In the genomic region with DNA sequence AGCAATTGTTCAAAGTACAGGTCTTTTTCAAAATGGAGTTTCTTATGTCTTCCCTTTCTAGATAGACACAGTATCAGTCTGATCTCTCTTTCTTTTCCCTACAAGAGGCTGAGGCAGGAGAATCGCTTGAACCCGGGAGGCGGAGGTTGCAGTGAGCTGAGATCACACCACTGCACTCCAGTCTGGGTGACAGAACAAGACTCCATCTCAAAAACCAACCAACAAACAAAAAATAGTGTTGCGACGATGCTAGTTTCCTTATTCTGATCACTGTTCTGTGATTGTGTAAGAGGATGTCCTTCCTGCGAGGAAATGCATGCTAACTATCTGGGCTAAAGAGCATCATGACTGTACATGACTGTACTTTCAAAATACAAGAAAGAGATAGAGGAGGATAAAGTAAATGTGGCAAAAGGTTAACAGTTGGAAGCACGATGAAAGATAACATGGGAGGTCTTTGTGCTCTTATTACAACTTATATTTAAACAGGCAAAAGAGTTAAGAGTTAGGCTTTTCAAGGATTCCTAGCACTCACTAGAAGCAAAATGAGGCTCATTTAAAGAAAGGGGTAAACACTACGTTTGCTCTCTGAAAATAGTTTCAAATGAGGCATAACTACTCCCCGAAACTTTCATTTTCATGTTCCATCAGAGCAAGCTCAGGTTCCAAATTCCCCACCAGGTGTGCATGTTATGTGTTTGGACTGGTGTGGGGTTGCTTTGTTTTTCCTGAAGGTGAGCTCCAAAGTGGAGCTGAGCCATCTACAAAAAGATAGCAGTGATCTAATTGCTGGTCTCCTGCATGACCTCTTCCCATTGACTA, we compare ENCODE assay signal across 1 cellular context.
TF ChIP-seq lines count a peak whose summit lies in the region.

No MANE protein-coding gene starts in this region.

TF ChIP-seq in HepG2, 621 proteins besides CTCF, POLR2A, EP300 and RAD21 (continued from another document and continues in another):
- TF ChIP-seq SAP130 (CRISPR knock-in tag; IDR thresholded peaks at IDR 0.05; ENCODE audit: low read depth): peak; percentile 74
- TF ChIP-seq TCF12 (IDR thresholded peaks at IDR 0.05): no peak
- no peak for TF ChIP-seq TCF12 (CRISPR knock-in tag; IDR thresholded peaks at IDR 0.05)
- no peak for TF ChIP-seq KLF13 (CRISPR knock-in tag; IDR thresholded peaks at IDR 0.05)
- no peak for TF ChIP-seq ZNF446 (CRISPR knock-in tag; IDR thresholded peaks at IDR 0.05)
- TF ChIP-seq, protein P1, sequence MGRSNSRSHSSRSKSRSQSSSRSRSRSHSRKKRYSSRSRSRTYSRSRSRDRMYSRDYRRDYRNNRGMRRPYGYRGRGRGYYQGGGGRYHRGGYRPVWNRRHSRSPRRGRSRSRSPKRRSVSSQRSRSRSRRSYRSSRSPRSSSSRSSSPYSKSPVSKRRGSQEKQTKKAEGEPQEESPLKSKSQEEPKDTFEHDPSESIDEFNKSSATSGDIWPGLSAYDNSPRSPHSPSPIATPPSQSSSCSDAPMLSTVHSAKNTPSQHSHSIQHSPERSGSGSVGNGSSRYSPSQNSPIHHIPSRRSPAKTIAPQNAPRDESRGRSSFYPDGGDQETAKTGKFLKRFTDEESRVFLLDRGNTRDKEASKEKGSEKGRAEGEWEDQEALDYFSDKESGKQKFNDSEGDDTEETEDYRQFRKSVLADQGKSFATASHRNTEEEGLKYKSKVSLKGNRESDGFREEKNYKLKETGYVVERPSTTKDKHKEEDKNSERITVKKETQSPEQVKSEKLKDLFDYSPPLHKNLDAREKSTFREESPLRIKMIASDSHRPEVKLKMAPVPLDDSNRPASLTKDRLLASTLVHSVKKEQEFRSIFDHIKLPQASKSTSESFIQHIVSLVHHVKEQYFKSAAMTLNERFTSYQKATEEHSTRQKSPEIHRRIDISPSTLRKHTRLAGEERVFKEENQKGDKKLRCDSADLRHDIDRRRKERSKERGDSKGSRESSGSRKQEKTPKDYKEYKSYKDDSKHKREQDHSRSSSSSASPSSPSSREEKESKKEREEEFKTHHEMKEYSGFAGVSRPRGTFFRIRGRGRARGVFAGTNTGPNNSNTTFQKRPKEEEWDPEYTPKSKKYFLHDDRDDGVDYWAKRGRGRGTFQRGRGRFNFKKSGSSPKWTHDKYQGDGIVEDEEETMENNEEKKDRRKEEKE (IDR thresholded peaks at IDR 0.05): no peak
- TF ChIP-seq HIVEP1 (CRISPR knock-in tag; IDR thresholded peaks at IDR 0.05): no peak
- TF ChIP-seq ETV6 (CRISPR knock-in tag; conservative IDR thresholded peaks at IDR 0.05): no peak
- TF ChIP-seq, protein P2, sequence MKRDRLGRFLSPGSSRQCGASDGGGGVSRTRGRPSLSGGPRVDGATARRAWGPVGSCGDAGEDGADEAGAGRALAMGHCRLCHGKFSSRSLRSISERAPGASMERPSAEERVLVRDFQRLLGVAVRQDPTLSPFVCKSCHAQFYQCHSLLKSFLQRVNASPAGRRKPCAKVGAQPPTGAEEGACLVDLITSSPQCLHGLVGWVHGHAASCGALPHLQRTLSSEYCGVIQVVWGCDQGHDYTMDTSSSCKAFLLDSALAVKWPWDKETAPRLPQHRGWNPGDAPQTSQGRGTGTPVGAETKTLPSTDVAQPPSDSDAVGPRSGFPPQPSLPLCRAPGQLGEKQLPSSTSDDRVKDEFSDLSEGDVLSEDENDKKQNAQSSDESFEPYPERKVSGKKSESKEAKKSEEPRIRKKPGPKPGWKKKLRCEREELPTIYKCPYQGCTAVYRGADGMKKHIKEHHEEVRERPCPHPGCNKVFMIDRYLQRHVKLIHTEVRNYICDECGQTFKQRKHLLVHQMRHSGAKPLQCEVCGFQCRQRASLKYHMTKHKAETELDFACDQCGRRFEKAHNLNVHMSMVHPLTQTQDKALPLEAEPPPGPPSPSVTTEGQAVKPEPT (CRISPR knock-in tag; IDR thresholded peaks at IDR 0.05; ENCODE audit: low read depth): no peak
- no peak for TF ChIP-seq ZFP36 (IDR thresholded peaks at IDR 0.05; ENCODE audit: borderline replicate concordance, low read depth, low read length, partially characterized antibody)
- TF ChIP-seq IRF2 (CRISPR knock-in tag; IDR thresholded peaks at IDR 0.05): peak; percentile 49; the same call in 1 of the 2 replicates
- no peak for TF ChIP-seq PITX1 (CRISPR knock-in tag; IDR thresholded peaks at IDR 0.05)
- TF ChIP-seq, protein P3, sequence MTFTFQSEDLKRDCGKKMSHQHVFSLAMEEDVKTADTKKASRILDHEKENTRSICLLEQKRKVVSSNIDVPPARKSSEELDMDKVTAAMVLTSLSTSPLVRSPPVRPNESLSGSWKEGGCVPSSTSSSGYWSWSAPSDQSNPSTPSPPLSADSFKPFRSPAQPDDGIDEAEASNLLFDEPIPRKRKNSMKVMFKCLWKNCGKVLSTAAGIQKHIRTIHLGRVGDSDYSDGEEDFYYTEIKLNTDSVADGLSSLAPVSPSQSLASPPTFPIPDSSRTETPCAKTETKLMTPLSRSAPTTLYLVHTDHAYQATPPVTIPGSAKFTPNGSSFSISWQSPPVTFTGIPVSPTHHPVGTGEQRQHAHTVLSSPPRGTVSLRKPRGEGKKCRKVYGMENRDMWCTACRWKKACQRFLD (CRISPR knock-in tag; IDR thresholded peaks at IDR 0.05; ENCODE audit: borderline replicate concordance): no peak
- TF ChIP-seq TAF15 (IDR thresholded peaks at IDR 0.05; ENCODE audit: low read depth, low read length, poor library complexity, severe bottlenecking): no peak
- TF ChIP-seq, protein P4, sequence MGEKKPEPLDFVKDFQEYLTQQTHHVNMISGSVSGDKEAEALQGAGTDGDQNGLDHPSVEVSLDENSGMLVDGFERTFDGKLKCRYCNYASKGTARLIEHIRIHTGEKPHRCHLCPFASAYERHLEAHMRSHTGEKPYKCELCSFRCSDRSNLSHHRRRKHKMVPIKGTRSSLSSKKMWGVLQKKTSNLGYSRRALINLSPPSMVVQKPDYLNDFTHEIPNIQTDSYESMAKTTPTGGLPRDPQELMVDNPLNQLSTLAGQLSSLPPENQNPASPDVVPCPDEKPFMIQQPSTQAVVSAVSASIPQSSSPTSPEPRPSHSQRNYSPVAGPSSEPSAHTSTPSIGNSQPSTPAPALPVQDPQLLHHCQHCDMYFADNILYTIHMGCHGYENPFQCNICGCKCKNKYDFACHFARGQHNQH (CRISPR knock-in tag; IDR thresholded peaks at IDR 0.05): peak; percentile 60; the same call in 1 of the 2 replicates
- TF ChIP-seq TBL1XR1 (IDR thresholded peaks at IDR 0.05; ENCODE audit: borderline replicate concordance, low read length, partially characterized antibody): no peak
- no peak for TF ChIP-seq MAZ (IDR thresholded peaks at IDR 0.05; ENCODE audit: borderline replicate concordance, low read depth, low read length)
- TF ChIP-seq MAZ (CRISPR knock-in tag; IDR thresholded peaks at IDR 0.05; ENCODE audit: low read depth): no peak
- no peak for TF ChIP-seq NFYB (CRISPR knock-in tag; IDR thresholded peaks at IDR 0.05)
- TF ChIP-seq, protein P5, sequence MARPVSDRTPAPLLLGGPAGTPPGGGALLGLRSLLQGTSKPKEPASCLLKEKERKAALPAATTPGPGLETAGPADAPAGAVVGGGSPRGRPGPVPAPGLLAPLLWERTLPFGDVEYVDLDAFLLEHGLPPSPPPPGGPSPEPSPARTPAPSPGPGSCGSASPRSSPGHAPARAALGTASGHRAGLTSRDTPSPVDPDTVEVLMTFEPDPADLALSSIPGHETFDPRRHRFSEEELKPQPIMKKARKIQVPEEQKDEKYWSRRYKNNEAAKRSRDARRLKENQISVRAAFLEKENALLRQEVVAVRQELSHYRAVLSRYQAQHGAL (CRISPR knock-in tag; IDR thresholded peaks at IDR 0.05; ENCODE audit: not compliant biosample characterization): peak; percentile 47
- peak; percentile 77 for TF ChIP-seq RARA (CRISPR knock-in tag; IDR thresholded peaks at IDR 0.05)
- no peak for TF ChIP-seq ZZZ3 (CRISPR knock-in tag; IDR thresholded peaks at IDR 0.05; ENCODE audit: borderline replicate concordance)
- peak; percentile 65; the same call in 1 of the 2 replicates for TF ChIP-seq ZNF816 (CRISPR knock-in tag; IDR thresholded peaks at IDR 0.05; ENCODE audit: borderline replicate concordance)
- no peak for TF ChIP-seq NPAS2 (CRISPR knock-in tag; IDR thresholded peaks at IDR 0.05; ENCODE audit: borderline replicate concordance)
- TF ChIP-seq, protein P6, sequence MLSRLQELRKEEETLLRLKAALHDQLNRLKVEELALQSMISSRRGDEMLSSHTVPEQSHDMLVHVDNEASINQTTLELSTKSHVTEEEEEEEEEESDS (CRISPR knock-in tag; IDR thresholded peaks at IDR 0.05; ENCODE audit: borderline replicate concordance): no peak
- TF ChIP-seq, protein P7, sequence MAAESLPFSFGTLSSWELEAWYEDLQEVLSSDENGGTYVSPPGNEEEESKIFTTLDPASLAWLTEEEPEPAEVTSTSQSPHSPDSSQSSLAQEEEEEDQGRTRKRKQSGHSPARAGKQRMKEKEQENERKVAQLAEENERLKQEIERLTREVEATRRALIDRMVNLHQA (CRISPR knock-in tag; IDR thresholded peaks at IDR 0.05): no peak
- TF ChIP-seq NR3C1 (CRISPR knock-in tag; IDR thresholded peaks at IDR 0.05): no peak
- peak; percentile 43; the same call in 1 of the 2 replicates for TF ChIP-seq KDM6A (CRISPR knock-in tag; IDR thresholded peaks at IDR 0.05; ENCODE audit: low read depth)
- TF ChIP-seq ZNF292 (CRISPR knock-in tag; IDR thresholded peaks at IDR 0.05; ENCODE audit: borderline replicate concordance, low read depth): peak; percentile 31; the same call in 1 of the 2 replicates
- no peak for TF ChIP-seq POLR2AphosphoS5 (IDR thresholded peaks at IDR 0.05; ENCODE audit: low read depth, low read length)
- TF ChIP-seq ZNF530 (CRISPR knock-in tag; IDR thresholded peaks at IDR 0.05; ENCODE audit: low read depth): no peak
- TF ChIP-seq PAF1 (CRISPR knock-in tag; IDR thresholded peaks at IDR 0.05): no peak
- TF ChIP-seq PAX8 (CRISPR knock-in tag; IDR thresholded peaks at IDR 0.05; ENCODE audit: borderline replicate concordance): no peak
- TF ChIP-seq, protein P8, sequence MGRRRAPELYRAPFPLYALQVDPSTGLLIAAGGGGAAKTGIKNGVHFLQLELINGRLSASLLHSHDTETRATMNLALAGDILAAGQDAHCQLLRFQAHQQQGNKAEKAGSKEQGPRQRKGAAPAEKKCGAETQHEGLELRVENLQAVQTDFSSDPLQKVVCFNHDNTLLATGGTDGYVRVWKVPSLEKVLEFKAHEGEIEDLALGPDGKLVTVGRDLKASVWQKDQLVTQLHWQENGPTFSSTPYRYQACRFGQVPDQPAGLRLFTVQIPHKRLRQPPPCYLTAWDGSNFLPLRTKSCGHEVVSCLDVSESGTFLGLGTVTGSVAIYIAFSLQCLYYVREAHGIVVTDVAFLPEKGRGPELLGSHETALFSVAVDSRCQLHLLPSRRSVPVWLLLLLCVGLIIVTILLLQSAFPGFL (CRISPR knock-in tag; IDR thresholded peaks at IDR 0.05): no peak
- no peak; the same call in 1 of the 2 replicates for TF ChIP-seq CREM (IDR thresholded peaks at IDR 0.05)
- no peak for TF ChIP-seq CREM (CRISPR knock-in tag; IDR thresholded peaks at IDR 0.05)
- TF ChIP-seq, protein P9, sequence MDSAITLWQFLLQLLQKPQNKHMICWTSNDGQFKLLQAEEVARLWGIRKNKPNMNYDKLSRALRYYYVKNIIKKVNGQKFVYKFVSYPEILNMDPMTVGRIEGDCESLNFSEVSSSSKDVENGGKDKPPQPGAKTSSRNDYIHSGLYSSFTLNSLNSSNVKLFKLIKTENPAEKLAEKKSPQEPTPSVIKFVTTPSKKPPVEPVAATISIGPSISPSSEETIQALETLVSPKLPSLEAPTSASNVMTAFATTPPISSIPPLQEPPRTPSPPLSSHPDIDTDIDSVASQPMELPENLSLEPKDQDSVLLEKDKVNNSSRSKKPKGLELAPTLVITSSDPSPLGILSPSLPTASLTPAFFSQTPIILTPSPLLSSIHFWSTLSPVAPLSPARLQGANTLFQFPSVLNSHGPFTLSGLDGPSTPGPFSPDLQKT (CRISPR knock-in tag; IDR thresholded peaks at IDR 0.05; ENCODE audit: borderline replicate concordance): no peak
- no peak for TF ChIP-seq ZBTB7A (CRISPR knock-in tag; IDR thresholded peaks at IDR 0.05)
- no peak for TF ChIP-seq ZNF33A (CRISPR knock-in tag; IDR thresholded peaks at IDR 0.05; ENCODE audit: borderline replicate concordance)
- no peak for TF ChIP-seq ZC3H4 (CRISPR knock-in tag; IDR thresholded peaks at IDR 0.05; ENCODE audit: borderline replicate concordance)
- TF ChIP-seq ZFAT (CRISPR knock-in tag; conservative IDR thresholded peaks at IDR 0.05): no peak
- 0 out of 2 replicates have a peak, but pooled peaks have one; percentile 24 for TF ChIP-seq ZMAT3 (CRISPR knock-in tag; conservative IDR thresholded peaks at IDR 0.05)
- no peak for TF ChIP-seq ZNF720 (CRISPR knock-in tag; IDR thresholded peaks at IDR 0.05)
- TF ChIP-seq ZBTB7B (CRISPR knock-in tag; IDR thresholded peaks at IDR 0.05): no peak
- no peak for TF ChIP-seq ZFP41 (CRISPR knock-in tag; IDR thresholded peaks at IDR 0.05; ENCODE audit: borderline replicate concordance)
- TF ChIP-seq MXD4 (CRISPR knock-in tag; IDR thresholded peaks at IDR 0.05): no peak
- TF ChIP-seq, protein P10, sequence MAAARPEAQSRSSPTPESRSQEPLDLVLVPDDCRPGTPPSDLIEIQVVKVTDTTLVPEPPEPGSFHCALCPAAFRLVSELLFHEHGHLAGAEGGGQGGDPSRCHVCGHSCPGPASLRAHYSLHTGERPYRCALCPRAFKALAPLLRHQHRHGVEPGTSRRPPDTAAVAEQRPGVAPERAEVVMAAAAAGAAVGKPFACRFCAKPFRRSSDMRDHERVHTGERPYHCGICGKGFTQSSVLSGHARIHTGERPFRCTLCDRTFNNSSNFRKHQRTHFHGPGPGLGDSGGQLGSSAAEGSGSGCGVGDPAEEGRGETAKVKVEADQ (CRISPR knock-in tag; IDR thresholded peaks at IDR 0.05; ENCODE audit: borderline replicate concordance): no peak
- TF ChIP-seq DPF2 (CRISPR knock-in tag; IDR thresholded peaks at IDR 0.05; ENCODE audit: borderline replicate concordance, low read depth): peak; percentile 36; the same call in 1 of the 2 replicates
- TF ChIP-seq, protein P11, sequence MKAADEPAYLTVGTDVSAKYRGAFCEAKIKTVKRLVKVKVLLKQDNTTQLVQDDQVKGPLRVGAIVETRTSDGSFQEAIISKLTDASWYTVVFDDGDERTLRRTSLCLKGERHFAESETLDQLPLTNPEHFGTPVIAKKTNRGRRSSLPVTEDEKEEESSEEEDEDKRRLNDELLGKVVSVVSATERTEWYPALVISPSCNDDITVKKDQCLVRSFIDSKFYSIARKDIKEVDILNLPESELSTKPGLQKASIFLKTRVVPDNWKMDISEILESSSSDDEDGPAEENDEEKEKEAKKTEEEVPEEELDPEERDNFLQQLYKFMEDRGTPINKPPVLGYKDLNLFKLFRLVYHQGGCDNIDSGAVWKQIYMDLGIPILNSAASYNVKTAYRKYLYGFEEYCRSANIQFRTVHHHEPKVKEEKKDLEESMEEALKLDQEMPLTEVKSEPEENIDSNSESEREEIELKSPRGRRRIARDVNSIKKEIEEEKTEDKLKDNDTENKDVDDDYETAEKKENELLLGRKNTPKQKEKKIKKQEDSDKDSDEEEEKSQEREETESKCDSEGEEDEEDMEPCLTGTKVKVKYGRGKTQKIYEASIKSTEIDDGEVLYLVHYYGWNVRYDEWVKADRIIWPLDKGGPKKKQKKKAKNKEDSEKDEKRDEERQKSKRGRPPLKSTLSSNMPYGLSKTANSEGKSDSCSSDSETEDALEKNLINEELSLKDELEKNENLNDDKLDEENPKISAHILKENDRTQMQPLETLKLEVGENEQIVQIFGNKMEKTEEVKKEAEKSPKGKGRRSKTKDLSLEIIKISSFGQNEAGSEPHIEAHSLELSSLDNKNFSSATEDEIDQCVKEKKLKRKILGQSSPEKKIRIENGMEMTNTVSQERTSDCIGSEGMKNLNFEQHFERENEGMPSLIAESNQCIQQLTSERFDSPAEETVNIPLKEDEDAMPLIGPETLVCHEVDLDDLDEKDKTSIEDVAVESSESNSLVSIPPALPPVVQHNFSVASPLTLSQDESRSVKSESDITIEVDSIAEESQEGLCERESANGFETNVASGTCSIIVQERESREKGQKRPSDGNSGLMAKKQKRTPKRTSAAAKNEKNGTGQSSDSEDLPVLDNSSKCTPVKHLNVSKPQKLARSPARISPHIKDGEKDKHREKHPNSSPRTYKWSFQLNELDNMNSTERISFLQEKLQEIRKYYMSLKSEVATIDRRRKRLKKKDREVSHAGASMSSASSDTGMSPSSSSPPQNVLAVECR (CRISPR knock-in tag; IDR thresholded peaks at IDR 0.05; ENCODE audit: borderline replicate concordance): no peak
